ENCODE assay signal across 17 cellular contexts in the genomic region with DNA sequence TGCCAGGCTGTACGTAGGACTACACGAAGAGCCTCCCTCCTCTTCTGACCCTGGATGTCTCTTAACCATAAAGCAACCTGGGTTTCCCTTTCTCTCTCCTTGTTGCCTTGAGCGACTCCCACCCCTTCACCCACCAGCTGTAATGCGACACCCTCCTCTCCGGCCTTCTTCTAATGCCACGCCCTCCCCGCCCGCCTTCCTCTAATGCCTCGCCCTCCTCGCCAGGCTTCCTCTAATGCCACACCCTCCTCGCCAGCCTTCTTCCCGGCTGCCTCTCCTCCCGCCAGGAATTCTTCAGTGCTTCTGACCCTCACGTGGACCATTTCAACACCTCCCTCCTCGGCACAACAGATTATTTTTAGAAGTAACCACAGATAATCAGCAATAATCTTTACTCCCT.
DNase-seq lines count a peak whose midpoint lies in the region; ATAC-seq and TF ChIP-seq lines count a peak whose summit lies in the region.
"Had no signal": no experiment of that assay in that cellular context is flagged by ENCODE, and none has a peak within 500 bp of the region (broad histone marks: within the 10 kb centered on the region; RNA-seq: fewer than 3 reads in every experiment).

No MANE protein-coding gene starts in this region.

- no peak overlapping the region for H3K23ac ChIP-seq in neuronal stem cell (ENCODE audit: low read depth, low read length, poor library complexity)

- no peak for TF ChIP-seq RAD21 in HCT116 (IDR thresholded peaks at IDR 0.05; ENCODE audit: low read depth)

- H3K36me3 Mint-ChIP-seq in T-helper 2 cell treated with Interferon-gamma antibody and Interleukin-4, amounts not matched to agents 5 μg/mL and 100 μg/mL, for 36 hours (ENCODE audit: low read depth): no peaks in the 10 kb centered on the region
- H3K36me3 Mint-ChIP-seq: memory B cell had no signal

- H3K9me3 ChIP-seq in HCT116 (ENCODE audit: control insufficient read depth in 1 of 2, insufficient read depth in 1 of 2, low read depth in 1 of 2, low read length in 2 of 2) (no peaks in the 10 kb centered on the region), neuronal stem cell (replicated peaks in 1 of 2; ENCODE audit: control insufficient read depth in 2 of 2, insufficient read depth in 1 of 2, low read depth in 1 of 2, low read length in 2 of 2) (no peaks in the 10 kb centered on the region), thyroid gland (no peaks in the 10 kb centered on the region)
- H3K9me3 ChIP-seq: BLaER1 had no signal

- no peak overlapping the region for H3K18ac ChIP-seq in neuronal stem cell (ENCODE audit: low read length)

- CTCF ChIA-PET in HCT116 (lab: Charles Lee): no interaction called here

- DNase-seq in HCT116 (ENCODE audit: low read depth, low spot score) (peak; percentile 28), NCI-H2171 treated with DMSO at 0.1 percent for 48 hours (lab: John Stamatoyannopoulos, UW) (peak; percentile 42), neuronal stem cell (ENCODE audit: low spot score) (peak; percentile 9), thyroid gland (no peak)
- DNase-seq in activated CD4-positive, CD25-positive, alpha-beta regulatory T cell (lab: John Stamatoyannopoulos, UW): no peak
- no peak for DNase-seq in T-helper 2 cell treated with Interferon-gamma antibody and Interleukin-4, amounts not matched to agents 5 μg/mL and 100 μg/mL, for 36 hours (ENCODE audit: low spot score)
- DNase-seq: activated CD4-positive, alpha-beta memory T cell treated with anti-CD3 and anti-CD28 coated beads, Interleukin-2, amount 10 ng/mL, durations not matched to agents 7 days and 5 days; amniotic stem cell; effector memory CD8-positive, alpha-beta T cell; MV-4-11; NCI-H2227 treated with DMSO at 0.1 percent for 48 hours had no signal

- intact Hi-C loops in HCT116 (cut with micrococcal nuclease): no loop called here
- intact Hi-C loops in thyroid gland (cut with DNase I): no loop called here

- no peak overlapping the region for H2AK5ac ChIP-seq in neuronal stem cell (ENCODE audit: low read depth, low read length)

- H2BK12ac ChIP-seq in neuronal stem cell (ENCODE audit: low read length): no peak overlapping the region

- H3K4me1 ChIP-seq in HCT116 (ENCODE audit: control insufficient read depth in 1 of 2, insufficient read depth in 2 of 2, low read length in 2 of 2) (peaks cover 6 to 16% of the 10 kb centered on the region in 2 experiments; a peak in 3 of 4 replicates), neuronal stem cell (ENCODE audit: control insufficient read depth in 2 of 2, insufficient read depth in 1 of 2, low read depth in 1 of 2, low read length in 2 of 2) (peaks cover 0 to 7% of the 10 kb centered on the region in 2 donors), thyroid gland (no peaks in the 10 kb centered on the region)

- H3K27ac ChIP-seq in HCT116 (ENCODE audit: low read depth, low read length) (no peak overlapping the region), neuronal stem cell (replicated peaks; ENCODE audit: low read length) (no peak overlapping the region), thyroid gland (no peak overlapping the region)
- H3K27ac ChIP-seq: BLaER1 had no signal

- H3K79me2 ChIP-seq in HCT116 (ENCODE audit: insufficient read depth, low read length): no peaks in the 10 kb centered on the region

- BruUV-seq in HCT116 (replicated peaks; lab: Mats Ljungman, UMichigan): no TSS peak

- H2AFZ ChIP-seq in HCT116 (ENCODE audit: low read depth, low read length, poor library complexity, severe bottlenecking): peak overlapping the region; percentile 47
- no peak overlapping the region for H2AFZ ChIP-seq in neuronal stem cell (ENCODE audit: low read length)

- TF ChIP-seq POLR2A in HCT116 (IDR thresholded peaks at IDR 0.05; ENCODE audit: borderline replicate concordance, extremely low read depth, insufficient read depth, insufficient read length) (no peak), thyroid gland (IDR thresholded peaks at IDR 0.05) (no peak)

- no peaks in the 10 kb centered on the region for H3K4me1 Mint-ChIP-seq in T-helper 2 cell treated with Interferon-gamma antibody and Interleukin-4, amounts not matched to agents 5 μg/mL and 100 μg/mL, for 36 hours (ENCODE audit: low read depth)
- H3K4me1 Mint-ChIP-seq: activated CD4-positive, alpha-beta memory T cell treated with anti-CD3 and anti-CD28 coated beads, Interleukin-2, amount 10 ng/mL, durations not matched to agents 7 days and 5 days; activated T-helper 17 cell treated with anti-CD3 and anti-CD28 coated beads, Interleukin-2, amount 50 U/mL, for 72 hours; central memory CD8-positive, alpha-beta T cell; memory B cell had no signal

- RAD21 ChIA-PET in HCT116 (lab: Charles Lee; ENCODE audit: low non-redundant PET in 1 of 2, low total read pairs in 2 of 2, uncharacterized antibody in 2 of 2, unreplicated experiment in 2 of 2): no interaction called here

- no peak overlapping the region for H4K8ac ChIP-seq in neuronal stem cell (ENCODE audit: low read depth, low read length)

- H2BK120ac ChIP-seq in neuronal stem cell (ENCODE audit: low read depth, low read length): no peak overlapping the region

- no peaks in the 10 kb centered on the region for H3K79me1 ChIP-seq in neuronal stem cell (ENCODE audit: low read depth, low read length)

- ATAC-seq in HCT116: peak; percentile 88
- ATAC-seq in esophagus mucosa: peak; percentile 26
- ATAC-seq: activated T-helper 17 cell treated with anti-CD3 and anti-CD28 coated beads, Interleukin-2, amount 50 U/mL, for 72 hours; effector memory CD8-positive, alpha-beta T cell; sciatic nerve had no signal

- no peak overlapping the region for H4K91ac ChIP-seq in neuronal stem cell (ENCODE audit: low read depth, low read length, poor library complexity)

- H3K9ac ChIP-seq in HCT116 (ENCODE audit: low read length) (no peak overlapping the region), neuronal stem cell (ENCODE audit: low read depth, low read length, poor library complexity) (no peak overlapping the region)
- H3K9ac ChIP-seq: BLaER1 had no signal

- H2BK15ac ChIP-seq in neuronal stem cell (ENCODE audit: low read length): no peak overlapping the region

- no peaks in the 10 kb centered on the region for H3K36me3 ChIP-seq in HCT116 (ENCODE audit: control insufficient read depth in 1 of 2, insufficient read depth in 2 of 2, low read length in 2 of 2)
- H3K36me3 ChIP-seq in neuronal stem cell (replicated peaks in 1 of 2; ENCODE audit: control insufficient read depth in 2 of 2, insufficient read depth in 2 of 2, low read length in 2 of 2): no peaks in the 10 kb centered on the region
- H3K36me3 ChIP-seq in thyroid gland: no peaks in the 10 kb centered on the region
- H3K36me3 ChIP-seq: BLaER1 had no signal

- H3K27me3 Mint-ChIP-seq in T-helper 2 cell treated with Interferon-gamma antibody and Interleukin-4, amounts not matched to agents 5 μg/mL and 100 μg/mL, for 36 hours (ENCODE audit: low read depth): peaks cover 2% of the 10 kb centered on the region

- no peaks in the 10 kb centered on the region for H3K9me3 Mint-ChIP-seq in T-helper 2 cell treated with Interferon-gamma antibody and Interleukin-4, amounts not matched to agents 5 μg/mL and 100 μg/mL, for 36 hours
- H3K9me3 Mint-ChIP-seq: activated T-helper 17 cell treated with anti-CD3 and anti-CD28 coated beads, Interleukin-2, amount 50 U/mL, for 72 hours; effector memory CD8-positive, alpha-beta T cell had no signal

- no CpG with 5 or more reads among the region's 15 CpGs for WGBS in neuronal stem cell (ENCODE audit: extremely low coverage in 2 of 2, insufficient read length in 2 of 2, insufficient replicate concordance in 1 of 2), 2 donors
- WGBS in thyroid gland, 2 donors: 49 to 56% methylated on average over 15 of the region's 15 CpGs

- H3K27ac Mint-ChIP-seq in T-helper 2 cell treated with Interferon-gamma antibody and Interleukin-4, amounts not matched to agents 5 μg/mL and 100 μg/mL, for 36 hours: no peak overlapping the region
- H3K27ac Mint-ChIP-seq: activated CD4-positive, alpha-beta memory T cell treated with anti-CD3 and anti-CD28 coated beads, Interleukin-2, amount 10 ng/mL, durations not matched to agents 7 days and 5 days; activated T-helper 17 cell treated with anti-CD3 and anti-CD28 coated beads, Interleukin-2, amount 50 U/mL, for 72 hours; effector memory CD8-positive, alpha-beta T cell; memory B cell had no signal

- H3K9me2 ChIP-seq in HCT116 (ENCODE audit: insufficient read depth): no peaks in the 10 kb centered on the region

- no peaks in the 10 kb centered on the region for H3K27me3 ChIP-seq in HCT116 (ENCODE audit: insufficient read depth, low read length)
- H3K27me3 ChIP-seq in neuronal stem cell (ENCODE audit: control insufficient read depth in 3 of 3, insufficient read depth in 3 of 3, low read depth in 1 of 3, low read length in 3 of 3): no peaks in the 10 kb centered on the region
- H3K27me3 ChIP-seq in thyroid gland: no peaks in the 10 kb centered on the region
- H3K27me3 ChIP-seq: BLaER1 had no signal

- TF ChIP-seq CTCF in HCT116 (IDR thresholded peaks at IDR 0.05 in 2 of 3, conservative IDR thresholded peaks at IDR 0.05 in 1 of 3; ENCODE audit: borderline replicate concordance in 1 of 3, insufficient read depth in 1 of 3, low read depth in 2 of 3, low read length in 2 of 3) (no peak), thyroid gland (IDR thresholded peaks at IDR 0.05) (no peak)

- no peak overlapping the region for H3K4ac ChIP-seq in neuronal stem cell (ENCODE audit: low read length)

- no peak overlapping the region for H3K4me3 ChIP-seq in HCT116 (replicated peaks in 1 of 2; ENCODE audit: low read depth in 1 of 2, low read length in 2 of 2)
- H3K4me3 ChIP-seq in neuronal stem cell (ENCODE audit: low read length in 2 of 2): no peak overlapping the region
- no peak overlapping the region for H3K4me3 ChIP-seq in thyroid gland (replicated peaks in 1 of 3)
- H3K4me3 ChIP-seq: BLaER1 had no signal

- no peak overlapping the region for H3K14ac ChIP-seq in neuronal stem cell (ENCODE audit: low read length)

- peak overlapping the region; percentile 42 for H3K4me2 ChIP-seq in HCT116 (ENCODE audit: low read length)
- no peak overlapping the region for H3K4me2 ChIP-seq in neuronal stem cell (ENCODE audit: insufficient read depth, low read length, poor library complexity, severe bottlenecking)
- H3K4me2 ChIP-seq: BLaER1 had no signal

- POLR2A ChIA-PET in HCT116 (lab: Charles Lee): no interaction called here

- no peak overlapping the region for H2BK5ac ChIP-seq in neuronal stem cell (ENCODE audit: low read length)

- H3K4me3 Mint-ChIP-seq in T-helper 2 cell treated with Interferon-gamma antibody and Interleukin-4, amounts not matched to agents 5 μg/mL and 100 μg/mL, for 36 hours: no peak overlapping the region
- H3K4me3 Mint-ChIP-seq: activated CD4-positive, alpha-beta memory T cell treated with anti-CD3 and anti-CD28 coated beads, Interleukin-2, amount 10 ng/mL, durations not matched to agents 7 days and 5 days; activated T-helper 17 cell treated with anti-CD3 and anti-CD28 coated beads, Interleukin-2, amount 50 U/mL, for 72 hours; central memory CD8-positive, alpha-beta T cell; effector memory CD8-positive, alpha-beta T cell; memory B cell had no signal

- no peaks in the 10 kb centered on the region for H4K20me1 ChIP-seq in HCT116 (ENCODE audit: insufficient read depth)
- H4K20me1 ChIP-seq: BLaER1 had no signal

TF ChIP-seq in HCT116, 20 proteins besides CTCF, POLR2A, EP300 and RAD21 (continues in another document):
- TF ChIP-seq EZH2phosphoT487 (IDR thresholded peaks at IDR 0.05; ENCODE audit: borderline replicate concordance): no peak
- no peak for TF ChIP-seq EZH2 (IDR thresholded peaks at IDR 0.05)

Comparison
In these comparisons a context has a peak if more than half of its experiments do, and no peak if none do; other contexts are left out.
1. DNase-seq: peak in HCT116 (single experiment), NCI-H2171 treated with DMSO at 0.1 percent for 48 hours (single experiment) and neuronal stem cell (single experiment); none in thyroid gland (0 of 2), activated CD4-positive, CD25-positive, alpha-beta regulatory T cell (0 of 4) and T-helper 2 cell treated with Interferon-gamma antibody and Interleukin-4, amounts not matched to agents 5 μg/mL and 100 μg/mL, for 36 hours (single experiment).